In genomic region chr1:6783956-6784559, GRCh38 we compare ENCODE assay signal across 7 cellular contexts. TPM values are rescaled to one million over a fixed set of nuclear protein-coding genes. Genes with fewer than 3 reads are reported as not detected.
DNase-seq lines count a peak whose midpoint lies in the region; ATAC-seq and TF ChIP-seq lines count a peak whose summit lies in the region.

No MANE protein-coding gene starts in this region.

- H3K9me3 Mint-ChIP-seq in glutamatergic neuron (ENCODE audit: unreplicated experiment): no peaks in the 10 kb centered on the region

- TF ChIP-seq CTCF in VCaP (conservative IDR thresholded peaks at IDR 0.05): no peak
- no peak for TF ChIP-seq CTCF in glutamatergic neuron (IDR thresholded peaks at IDR 0.05; ENCODE audit: partially characterized antibody, unreplicated experiment)
- no peak for TF ChIP-seq CTCF in retinal pigment epithelial cell (conservative IDR thresholded peaks at IDR 0.05; ENCODE audit: low read depth, low read length)

- peaks cover 9% of the 10 kb centered on the region for H3K27me3 Mint-ChIP-seq in glutamatergic neuron (ENCODE audit: unreplicated experiment)

- H3K4me1 Mint-ChIP-seq in glutamatergic neuron (ENCODE audit: low read depth, unreplicated experiment): peaks cover 16% of the 10 kb centered on the region

- DNase-seq in glutamatergic neuron (no peak), retinal pigment epithelial cell (ENCODE audit: low read depth) (no peak), AG08395 (ENCODE audit: low spot score) (no peak), anterior cingulate cortex (lab: John Stamatoyannopoulos, UW) (no peak)

- H3K27ac Mint-ChIP-seq in glutamatergic neuron (ENCODE audit: unreplicated experiment): peak overlapping the region; percentile 72

- peak; percentile 3 for ATAC-seq in GM18909 (IDR thresholded peaks at IDR 0.05; ENCODE audit: poor library complexity, unreplicated experiment)
- peak; percentile 0 for ATAC-seq in HG03103 (IDR thresholded peaks at IDR 0.05; ENCODE audit: low read depth, unreplicated experiment)

- no peaks in the 10 kb centered on the region for H3K36me3 Mint-ChIP-seq in glutamatergic neuron (ENCODE audit: unreplicated experiment)

- peak overlapping the region; percentile 94 for H3K27ac ChIP-seq in VCaP

- H3K4me3 Mint-ChIP-seq in glutamatergic neuron (ENCODE audit: unreplicated experiment): peak overlapping the region; percentile 89

- H3K4me3 ChIP-seq in retinal pigment epithelial cell (ENCODE audit: low read length): peak overlapping the region; percentile 72

RNA-seq across cellular contexts. Expression of gene CAMTA1, which starts 1.2 kb away (rescaled TPM):
- 77.2 TPM for total RNA-seq in glutamatergic neuron (ENCODE audit: unreplicated experiment)
